In genomic region chr2:150535176-150535575, GRCh38 we compare ENCODE assay signal across 27 cellular contexts. TPM values are rescaled to one million over a fixed set of nuclear protein-coding genes. Genes with fewer than 3 reads are reported as not detected.
"Had no signal": no experiment of that assay in that cellular context is flagged by ENCODE, and none has a peak within 500 bp of the region (broad histone marks: within the 10 kb centered on the region; RNA-seq: fewer than 3 reads in every experiment).

No MANE protein-coding gene starts in this region.

- H3K4me3 Mint-ChIP-seq: endodermal cell, immature natural killer cell, naive B cell, nephron had no signal

- H3K4me1 Mint-ChIP-seq: endodermal cell, immature natural killer cell, naive B cell had no signal

- ATAC-seq: gastroesophageal sphincter, left colon, left ventricle myocardium superior, sciatic nerve had no signal

- H3K36me3 ChIP-seq: colonic mucosa, esophagus muscularis mucosa, gastroesophageal sphincter, spleen, stomach, thoracic aorta, transverse colon had no signal

- H3K27me3 ChIP-seq: colonic mucosa, esophagus muscularis mucosa, gastroesophageal sphincter, spleen, stomach, transverse colon had no signal

- H3K4me3 ChIP-seq: colonic mucosa, esophagus muscularis mucosa, gastroesophageal sphincter, lung, spleen, stomach, thoracic aorta, transverse colon had no signal

- H3K27ac Mint-ChIP-seq: endodermal cell, immature natural killer cell, naive B cell, nephron had no signal

- H3K9me3 ChIP-seq: colonic mucosa, esophagus muscularis mucosa, gastroesophageal sphincter, stomach, thoracic aorta, transverse colon had no signal

- DNase-seq: colonic mucosa; dermis blood vessel endothelial cell; effector CD4-positive, alpha-beta T cell; endodermal cell; glutamatergic neuron; immature natural killer cell; kidney; left colon; left ventricle myocardium superior; mesendoderm; naive B cell; occipital lobe; posterior cingulate gyrus; spleen; stimulated activated CD4-positive, alpha-beta T cell treated with anti-CD3 and anti-CD28 coated beads, Interleukin-15, amount 100 ng/mL, for 24 hours; stimulated activated CD4-positive, alpha-beta T cell treated with anti-CD3 and anti-CD28 coated beads, Interleukin-1b, Interleukin-23, amount 100 ng/mL, for 48 hours; stimulated activated CD4-positive, alpha-beta T cell treated with anti-CD3 and anti-CD28 coated beads, Interleukin-4, amount 100 ng/mL, for 4 hours; stimulated activated naive CD4-positive, alpha-beta T cell; stomach; substantia nigra; transverse colon had no signal

- H3K36me3 Mint-ChIP-seq: immature natural killer cell, naive B cell had no signal

- H3K4me1 ChIP-seq: colonic mucosa, spleen, stomach, transverse colon had no signal

- H3K27me3 Mint-ChIP-seq: naive B cell had no signal

- H3K27ac ChIP-seq: colonic mucosa, esophagus muscularis mucosa, gastroesophageal sphincter, spleen, stomach, thoracic aorta, transverse colon had no signal

RNA-seq across cellular contexts. Expression of gene RND3, which starts 47.7 kb away (rescaled TPM):
- polyA plus RNA-seq: immature natural killer cell had no signal
